ENCODE assay signal across 9 cellular contexts in genomic region chr2:167550448-167550847, GRCh38.
DNase-seq lines count a peak whose midpoint lies in the region; ATAC-seq and TF ChIP-seq lines count a peak whose summit lies in the region.
"Had no signal": no experiment of that assay in that cellular context is flagged by ENCODE, and none has a peak within 500 bp of the region (broad histone marks: within the 10 kb centered on the region; RNA-seq: fewer than 3 reads in every experiment).

No MANE protein-coding gene starts in this region.

- no peaks in the 10 kb centered on the region for H3K36me3 Mint-ChIP-seq in activated CD4-positive, alpha-beta T cell treated with anti-CD3 and anti-CD28 coated beads for 36 hours (ENCODE audit: low read depth)
- H3K36me3 Mint-ChIP-seq in activated CD4-positive, alpha-beta memory T cell treated with anti-CD3 and anti-CD28 coated beads for 36 hours: no peaks in the 10 kb centered on the region

- H3K4me3 ChIP-seq in LNCaP clone FGC (ENCODE audit: low read depth, low read length) (no peak overlapping the region), sigmoid colon (no peak overlapping the region)

- no peak overlapping the region for H3K27ac Mint-ChIP-seq in activated CD4-positive, alpha-beta T cell treated with anti-CD3 and anti-CD28 coated beads for 36 hours
- H3K27ac Mint-ChIP-seq in activated CD4-positive, alpha-beta memory T cell treated with anti-CD3 and anti-CD28 coated beads for 36 hours: no peak overlapping the region
- H3K27ac Mint-ChIP-seq: B cell had no signal

- 93 to 98% methylated on average over 1 of the region's 1 CpG for WGBS in sigmoid colon, 2 donors

- H3K9me3 Mint-ChIP-seq in activated CD4-positive, alpha-beta T cell treated with anti-CD3 and anti-CD28 coated beads for 36 hours (ENCODE audit: low read depth): no peaks in the 10 kb centered on the region
- H3K9me3 Mint-ChIP-seq in activated CD4-positive, alpha-beta memory T cell treated with anti-CD3 and anti-CD28 coated beads for 36 hours: no peaks in the 10 kb centered on the region

- no peak for ATAC-seq in activated CD4-positive, alpha-beta T cell treated with anti-CD3 and anti-CD28 coated beads for 36 hours

- no peaks in the 10 kb centered on the region for H3K27me3 ChIP-seq in sigmoid colon

- no peaks in the 10 kb centered on the region for H3K9me3 ChIP-seq in sigmoid colon

- no peaks in the 10 kb centered on the region for H3K36me3 ChIP-seq in sigmoid colon

- DNase-seq in NCI-H1417 (lab: John Stamatoyannopoulos, UW): peak in 2 of 3 experiments; percentile 12 to 21
- DNase-seq in NCI-H1417 treated with DMSO at 0.1 percent for 48 hours (lab: John Stamatoyannopoulos, UW): no peak
- DNase-seq in LNCaP clone FGC (ENCODE audit: low read depth): no peak
- DNase-seq in T47D (ENCODE audit: low read depth in 1 of 2, low spot score in 1 of 2): peak; percentile 5 to 18
- DNase-seq in pons (ENCODE audit: low spot score): peak; percentile 32
- DNase-seq in sigmoid colon: no peak
- no peak for DNase-seq in activated CD4-positive, alpha-beta T cell treated with anti-CD3 and anti-CD28 coated beads for 36 hours
- DNase-seq in activated CD4-positive, alpha-beta memory T cell treated with anti-CD3 and anti-CD28 coated beads for 36 hours: no peak

- no peaks in the 10 kb centered on the region for H3K4me1 ChIP-seq in sigmoid colon

- in situ Hi-C loops in T47D (cut with HindIII; ENCODE audit: low pct_unique_long_range_greater_than_20kb, low sequenced_read_pairs): no loop called here

- CTCF ChIA-PET in activated CD4-positive, alpha-beta T cell treated with anti-CD3 and anti-CD28 coated beads for 36 hours (lab: Charles Lee): interaction anchor here (0.7 to 0.8 kb wide), 2 partner anchors 16 to 1728 kb away, joined by 3 read pairs; no protein-coding TSS in a partner anchor
- CTCF ChIA-PET in activated CD4-positive, alpha-beta memory T cell treated with anti-CD3 and anti-CD28 coated beads for 36 hours (lab: Charles Lee): interaction anchor here (0.7 kb wide), 1 partner anchor 1011 kb away, joined by 4 read pairs; no protein-coding TSS in a partner anchor

- intact Hi-C loops in sigmoid colon (cut with DNase I): no loop called here
- intact Hi-C loops in activated CD4-positive, alpha-beta T cell treated with anti-CD3 and anti-CD28 coated beads for 36 hours (cut with DNase I, micrococcal nuclease): no loop called here
- intact Hi-C loops in activated CD4-positive, alpha-beta memory T cell treated with anti-CD3 and anti-CD28 coated beads for 36 hours (cut with micrococcal nuclease): no loop called here

- H3K4me3 Mint-ChIP-seq in activated CD4-positive, alpha-beta T cell treated with anti-CD3 and anti-CD28 coated beads for 36 hours: no peak overlapping the region
- no peak overlapping the region for H3K4me3 Mint-ChIP-seq in activated CD4-positive, alpha-beta memory T cell treated with anti-CD3 and anti-CD28 coated beads for 36 hours
- H3K4me3 Mint-ChIP-seq: B cell had no signal

- TF ChIP-seq EP300 in sigmoid colon (IDR thresholded peaks at IDR 0.05): no peak

- POLR2A ChIA-PET in activated CD4-positive, alpha-beta T cell treated with anti-CD3 and anti-CD28 coated beads for 36 hours (lab: Charles Lee): no interaction called here
- POLR2A ChIA-PET in activated CD4-positive, alpha-beta memory T cell treated with anti-CD3 and anti-CD28 coated beads for 36 hours (lab: Charles Lee): no interaction called here

- H3K4me1 Mint-ChIP-seq in activated CD4-positive, alpha-beta T cell treated with anti-CD3 and anti-CD28 coated beads for 36 hours: no peaks in the 10 kb centered on the region
- H3K4me1 Mint-ChIP-seq in activated CD4-positive, alpha-beta memory T cell treated with anti-CD3 and anti-CD28 coated beads for 36 hours (ENCODE audit: low read depth): no peaks in the 10 kb centered on the region
- H3K4me1 Mint-ChIP-seq: B cell had no signal

- TF ChIP-seq CTCF in LNCaP clone FGC (IDR thresholded peaks at IDR 0.05; ENCODE audit: control insufficient read depth, extremely low read depth, insufficient read depth) (peak; percentile 44; the same call in 1 of the 2 replicates), sigmoid colon (IDR thresholded peaks at IDR 0.05) (no peak)

- no peak overlapping the region for H3K27ac ChIP-seq in sigmoid colon

- TF ChIP-seq POLR2A in sigmoid colon (IDR thresholded peaks at IDR 0.05): no peak

- peaks cover 2% of the 10 kb centered on the region for H3K27me3 Mint-ChIP-seq in activated CD4-positive, alpha-beta T cell treated with anti-CD3 and anti-CD28 coated beads for 36 hours
- no peaks in the 10 kb centered on the region for H3K27me3 Mint-ChIP-seq in activated CD4-positive, alpha-beta memory T cell treated with anti-CD3 and anti-CD28 coated beads for 36 hours
- H3K27me3 Mint-ChIP-seq: B cell had no signal

Comparison
In these comparisons a context has a peak if more than half of its experiments do, and no peak if none do; other contexts are left out.
1. DNase-seq: peak in NCI-H1417 (2 of 3), T47D (2 of 2) and pons (single experiment); none in NCI-H1417 treated with DMSO at 0.1 percent for 48 hours (single experiment), LNCaP clone FGC (single experiment), sigmoid colon (single experiment), activated CD4-positive, alpha-beta T cell treated with anti-CD3 and anti-CD28 coated beads for 36 hours (single experiment) and activated CD4-positive, alpha-beta memory T cell treated with anti-CD3 and anti-CD28 coated beads for 36 hours (single experiment).